In genomic region chr19:38047048-38047435, GRCh38 we compare ENCODE assay signal across 10 cellular contexts.
A peak's percentile ranks its signal among the peaks of the same experiment; 100 is the strongest.
DNase-seq lines count a peak whose midpoint lies in the region; ATAC-seq and TF ChIP-seq lines count a peak whose summit lies in the region.
"Had no signal": no experiment of that assay in that cellular context is flagged by ENCODE, and none has a peak within 500 bp of the region (broad histone marks: within the 10 kb centered on the region; RNA-seq: fewer than 3 reads in every experiment).

No MANE protein-coding gene starts in this region.

- peaks cover 27% of the 10 kb centered on the region for H3K4me1 Mint-ChIP-seq in T-helper 1 cell treated with Interleukin-12 subunit alpha and Interleukin-12 subunit beta and Interleukin-4 antibody, amounts not matched to agents 30 μg/mL and 1 μg/mL, for 36 hours (ENCODE audit: low read depth)
- peaks cover 35% of the 10 kb centered on the region for H3K4me1 Mint-ChIP-seq in activated CD4-positive, alpha-beta T cell treated with anti-CD3 and anti-CD28 coated beads, Interleukin-2, amount 10 ng/mL, durations not matched to agents 24 days and 14 days
- H3K4me1 Mint-ChIP-seq in endothelial cell (ENCODE audit: unreplicated experiment), result peaks cover 38% of the 10 kb centered on the region
- peaks cover 74% of the 10 kb centered on the region for H3K4me1 Mint-ChIP-seq in stimulated activated memory B cell treated with anti-CD40 and anti-IgM and Interleukin-4, amounts not matched to agents 10 μg/mL and 1 μg/mL and 100 μg/mL, for 72 hours

- no peak overlapping the region for H3K4me3 Mint-ChIP-seq in T-helper 1 cell treated with Interleukin-12 subunit alpha and Interleukin-12 subunit beta and Interleukin-4 antibody, amounts not matched to agents 30 μg/mL and 1 μg/mL, for 36 hours
- H3K4me3 Mint-ChIP-seq in activated CD4-positive, alpha-beta T cell treated with anti-CD3 and anti-CD28 coated beads, Interleukin-2, amount 10 ng/mL, durations not matched to agents 24 days and 14 days, result no peak overlapping the region
- peak overlapping the region; percentile 27 for H3K4me3 Mint-ChIP-seq in endothelial cell (ENCODE audit: unreplicated experiment)
- H3K4me3 Mint-ChIP-seq in stimulated activated memory B cell treated with anti-CD40 and anti-IgM and Interleukin-4, amounts not matched to agents 10 μg/mL and 1 μg/mL and 100 μg/mL, for 72 hours, result peak overlapping the region; percentile 68

- DNase-seq in T-helper 1 cell (no peak), endothelial cell (ENCODE audit: low spot score) (no peak)
- peak; percentile 60 for DNase-seq in activated CD4-positive, alpha-beta T cell treated with anti-CD3 and anti-CD28 coated beads, Interleukin-2, amount 10 ng/mL, durations not matched to agents 24 days and 14 days
- DNase-seq: hippocampal formation, testis had no signal

- H3K27me3 Mint-ChIP-seq in T-helper 1 cell treated with Interleukin-12 subunit alpha and Interleukin-12 subunit beta and Interleukin-4 antibody, amounts not matched to agents 30 μg/mL and 1 μg/mL, for 36 hours (ENCODE audit: low read depth), result no peaks in the 10 kb centered on the region
- no peaks in the 10 kb centered on the region for H3K27me3 Mint-ChIP-seq in activated CD4-positive, alpha-beta T cell treated with anti-CD3 and anti-CD28 coated beads, Interleukin-2, amount 10 ng/mL, durations not matched to agents 24 days and 14 days
- H3K27me3 Mint-ChIP-seq in endothelial cell (ENCODE audit: unreplicated experiment), result peaks cover 8% of the 10 kb centered on the region
- H3K27me3 Mint-ChIP-seq in stimulated activated memory B cell treated with anti-CD40 and anti-IgM and Interleukin-4, amounts not matched to agents 10 μg/mL and 1 μg/mL and 100 μg/mL, for 72 hours, result no peaks in the 10 kb centered on the region

- ATAC-seq in stimulated activated memory B cell treated with anti-CD40 and anti-IgM and Interleukin-4, amounts not matched to agents 10 μg/mL and 1 μg/mL and 100 μg/mL, for 72 hours, result no peak
- ATAC-seq in HG03457 (IDR thresholded peaks at IDR 0.05; ENCODE audit: unreplicated experiment) (no peak), HG03460 (IDR thresholded peaks at IDR 0.05; ENCODE audit: unreplicated experiment) (no peak), HG03442 (IDR thresholded peaks at IDR 0.05; ENCODE audit: unreplicated experiment) (no peak)

- H3K9me3 Mint-ChIP-seq in T-helper 1 cell treated with Interleukin-12 subunit alpha and Interleukin-12 subunit beta and Interleukin-4 antibody, amounts not matched to agents 30 μg/mL and 1 μg/mL, for 36 hours, result no peaks in the 10 kb centered on the region
- no peaks in the 10 kb centered on the region for H3K9me3 Mint-ChIP-seq in activated CD4-positive, alpha-beta T cell treated with anti-CD3 and anti-CD28 coated beads, Interleukin-2, amount 10 ng/mL, durations not matched to agents 24 days and 14 days
- no peaks in the 10 kb centered on the region for H3K9me3 Mint-ChIP-seq in endothelial cell (ENCODE audit: unreplicated experiment)
- H3K9me3 Mint-ChIP-seq in stimulated activated memory B cell treated with anti-CD40 and anti-IgM and Interleukin-4, amounts not matched to agents 10 μg/mL and 1 μg/mL and 100 μg/mL, for 72 hours, result no peaks in the 10 kb centered on the region

- intact Hi-C loops in activated CD4-positive, alpha-beta T cell treated with anti-CD3 and anti-CD28 coated beads, Interleukin-2, amount 10 ng/mL, durations not matched to agents 24 days and 14 days (cut with micrococcal nuclease), result no loop called here

- TF ChIP-seq CTCF in endothelial cell (IDR thresholded peaks at IDR 0.05; ENCODE audit: unreplicated experiment), result no peak

- H3K27ac Mint-ChIP-seq in T-helper 1 cell treated with Interleukin-12 subunit alpha and Interleukin-12 subunit beta and Interleukin-4 antibody, amounts not matched to agents 30 μg/mL and 1 μg/mL, for 36 hours, result peak overlapping the region; percentile 4
- H3K27ac Mint-ChIP-seq in activated CD4-positive, alpha-beta T cell treated with anti-CD3 and anti-CD28 coated beads, Interleukin-2, amount 10 ng/mL, durations not matched to agents 24 days and 14 days, result peak overlapping the region; percentile 97
- H3K27ac Mint-ChIP-seq in endothelial cell (ENCODE audit: unreplicated experiment), result peak overlapping the region; percentile 26
- peak overlapping the region; percentile 100 for H3K27ac Mint-ChIP-seq in stimulated activated memory B cell treated with anti-CD40 and anti-IgM and Interleukin-4, amounts not matched to agents 10 μg/mL and 1 μg/mL and 100 μg/mL, for 72 hours

- no peaks in the 10 kb centered on the region for H3K36me3 Mint-ChIP-seq in T-helper 1 cell treated with Interleukin-12 subunit alpha and Interleukin-12 subunit beta and Interleukin-4 antibody, amounts not matched to agents 30 μg/mL and 1 μg/mL, for 36 hours (ENCODE audit: low read depth)
- no peaks in the 10 kb centered on the region for H3K36me3 Mint-ChIP-seq in activated CD4-positive, alpha-beta T cell treated with anti-CD3 and anti-CD28 coated beads, Interleukin-2, amount 10 ng/mL, durations not matched to agents 24 days and 14 days (ENCODE audit: low read depth)
- H3K36me3 Mint-ChIP-seq in endothelial cell (ENCODE audit: low read depth, unreplicated experiment), result peaks cover 22% of the 10 kb centered on the region
- H3K36me3 Mint-ChIP-seq in stimulated activated memory B cell treated with anti-CD40 and anti-IgM and Interleukin-4, amounts not matched to agents 10 μg/mL and 1 μg/mL and 100 μg/mL, for 72 hours, result peaks cover 13% of the 10 kb centered on the region

Comparison
In these comparisons a context has a peak if more than half of its experiments do, and no peak if none do; other contexts are left out.
1. H3K27ac Mint-ChIP-seq: peak in every context shown above with its lines; median percentile 100 in stimulated activated memory B cell treated with anti-CD40 and anti-IgM and Interleukin-4, amounts not matched to agents 10 μg/mL and 1 μg/mL and 100 μg/mL, for 72 hours; 97 in activated CD4-positive, alpha-beta T cell treated with anti-CD3 and anti-CD28 coated beads, Interleukin-2, amount 10 ng/mL, durations not matched to agents 24 days and 14 days; 26 in endothelial cell; 4 in T-helper 1 cell treated with Interleukin-12 subunit alpha and Interleukin-12 subunit beta and Interleukin-4 antibody, amounts not matched to agents 30 μg/mL and 1 μg/mL, for 36 hours.
2. H3K4me3 Mint-ChIP-seq: peak in endothelial cell (single experiment) and stimulated activated memory B cell treated with anti-CD40 and anti-IgM and Interleukin-4, amounts not matched to agents 10 μg/mL and 1 μg/mL and 100 μg/mL, for 72 hours (single experiment); none in T-helper 1 cell treated with Interleukin-12 subunit alpha and Interleukin-12 subunit beta and Interleukin-4 antibody, amounts not matched to agents 30 μg/mL and 1 μg/mL, for 36 hours (single experiment) and activated CD4-positive, alpha-beta T cell treated with anti-CD3 and anti-CD28 coated beads, Interleukin-2, amount 10 ng/mL, durations not matched to agents 24 days and 14 days (single experiment).